ENCODE assay signal across 9 cellular contexts in the genomic region with DNA sequence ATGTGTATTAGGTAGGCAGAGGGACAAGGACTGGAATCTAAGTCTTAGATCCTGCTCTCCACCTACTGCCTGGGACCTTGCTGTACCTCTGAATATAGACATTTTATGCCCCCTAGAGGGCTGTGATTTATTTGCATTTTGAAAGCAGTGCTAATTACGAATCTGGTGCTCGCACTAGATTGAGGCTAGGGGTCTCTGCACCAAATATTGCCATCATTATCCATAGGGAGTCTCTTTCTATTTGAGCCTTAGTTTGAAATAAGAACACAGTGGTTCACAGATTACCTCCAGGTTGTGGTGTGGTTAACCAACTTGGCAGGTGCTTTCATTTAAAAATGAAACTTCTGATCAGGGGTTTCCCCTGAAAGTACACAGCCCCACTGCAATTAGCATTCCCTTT. TPM values are rescaled to one million over a fixed set of nuclear protein-coding genes. Genes with fewer than 3 reads are reported as not detected.
DNase-seq lines count a peak whose midpoint lies in the region; ATAC-seq and TF ChIP-seq lines count a peak whose summit lies in the region.
"Had no signal": no experiment of that assay in that cellular context is flagged by ENCODE, and none has a peak within 500 bp of the region (broad histone marks: within the 10 kb centered on the region; RNA-seq: fewer than 3 reads in every experiment).

No MANE protein-coding gene starts in this region.

- CTCF ChIA-PET in WTC11 (lab: Charles Lee), result no interaction called here

- intact Hi-C loops in left lung (cut with DNase I), result no loop called here

- no peak overlapping the region for H3K27ac ChIP-seq in left lung

- peak; percentile 83 for ATAC-seq in GM21367 (IDR thresholded peaks at IDR 0.05; ENCODE audit: unreplicated experiment)
- ATAC-seq in HG03469 (IDR thresholded peaks at IDR 0.05; ENCODE audit: unreplicated experiment), result peak; percentile 57
- peak; percentile 60 for ATAC-seq in WTC11
- ATAC-seq in left lung, result peak; percentile 81

- H3K4me3 Mint-ChIP-seq in WTC11, result no peak overlapping the region
- H3K4me3 Mint-ChIP-seq: activated naive CD8-positive, alpha-beta T cell had no signal

- peaks cover 0 to 18% of the 10 kb centered on the region in 2 donors for H3K27me3 ChIP-seq in left lung

- DNase-seq in NCI-H2196 (lab: John Stamatoyannopoulos, UW; ENCODE audit: unreplicated experiment), result peak; percentile 7
- DNase-seq in NCI-H2196 treated with DMSO at 0.1 percent for 48 hours (lab: John Stamatoyannopoulos, UW; ENCODE audit: unreplicated experiment), result no peak
- DNase-seq in WTC11 (ENCODE audit: low spot score), result no peak
- DNase-seq in left lung, result no peak
- DNase-seq in occipital lobe (lab: John Stamatoyannopoulos, UW), result no peak
- no peak for DNase-seq in GDM1 (lab: John Stamatoyannopoulos, UW)

- no peaks in the 10 kb centered on the region for H3K36me3 Mint-ChIP-seq in WTC11
- H3K36me3 Mint-ChIP-seq: activated naive CD8-positive, alpha-beta T cell had no signal

- peaks cover 6% of the 10 kb centered on the region for H3K4me1 Mint-ChIP-seq in WTC11

- H3K4me3 ChIP-seq in left lung, result no peak overlapping the region

- no peaks in the 10 kb centered on the region; the same call in none of the 2 replicates for H3K27me3 Mint-ChIP-seq in WTC11 (ENCODE audit: low read depth)

- TF ChIP-seq CTCF in WTC11 (IDR thresholded peaks at IDR 0.05) (no peak), left lung (IDR thresholded peaks at IDR 0.05) (peak in 1 of 2 donors; percentile 42)

- H3K9me3 ChIP-seq in left lung, result no peaks in the 10 kb centered on the region

- no peak overlapping the region for H3K27ac Mint-ChIP-seq in WTC11
- H3K27ac Mint-ChIP-seq: activated naive CD8-positive, alpha-beta T cell had no signal

- POLR2A ChIA-PET in WTC11 (lab: Charles Lee), result no interaction called here

- no peaks in the 10 kb centered on the region for H3K9me3 Mint-ChIP-seq in WTC11

- H3K36me3 ChIP-seq in left lung, result no peaks in the 10 kb centered on the region

- H3K4me1 ChIP-seq in left lung, result no peaks in the 10 kb centered on the region

TF ChIP-seq in WTC11, 78 proteins besides CTCF, POLR2A, EP300 and RAD21:
- TF ChIP-seq FOXJ3 (CRISPR knock-in tag; IDR thresholded peaks at IDR 0.05; ENCODE audit: borderline replicate concordance), result no peak
- TF ChIP-seq, protein P1, sequence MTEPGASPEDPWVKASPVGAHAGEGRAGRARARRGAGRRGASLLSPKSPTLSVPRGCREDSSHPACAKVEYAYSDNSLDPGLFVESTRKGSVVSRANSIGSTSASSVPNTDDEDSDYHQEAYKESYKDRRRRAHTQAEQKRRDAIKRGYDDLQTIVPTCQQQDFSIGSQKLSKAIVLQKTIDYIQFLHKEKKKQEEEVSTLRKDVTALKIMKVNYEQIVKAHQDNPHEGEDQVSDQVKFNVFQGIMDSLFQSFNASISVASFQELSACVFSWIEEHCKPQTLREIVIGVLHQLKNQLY (CRISPR knock-in tag; IDR thresholded peaks at IDR 0.05), result no peak
- TF ChIP-seq NFATC4 (CRISPR knock-in tag; IDR thresholded peaks at IDR 0.05), result no peak

RNA-seq across cellular contexts. Expression of gene CNNM1, which starts 41.8 kb away (rescaled TPM):
- total RNA-seq in WTC11 (2021), result 0.90 to 1.4 TPM (median 1.1 TPM) in 3 replicates
- under 1 TPM; 0.79 to 0.94 TPM for total RNA-seq in left lung
- 3.1 TPM for total RNA-seq in occipital lobe

RNA-seq across cellular contexts. Expression of gene GOT1, which starts 59.4 kb away (rescaled TPM):
- 52.9 to 56.8 TPM (median 54.8 TPM) in 3 replicates for total RNA-seq in WTC11 (2021)
- total RNA-seq in left lung, result 10 to 100 TPM; 28.0 to 32.4 TPM
- total RNA-seq in occipital lobe, result 16.4 TPM
